ENCODE assay signal across 1 cellular context in genomic region chr19:1856345-1856697, GRCh38.
TF ChIP-seq lines count a peak whose summit lies in the region.

No MANE protein-coding gene starts in this region.

TF ChIP-seq in GM23338, 12 proteins besides CTCF, POLR2A, EP300 and RAD21 (continued from another document):
- TF ChIP-seq ZNF462 (CRISPR knock-in tag; IDR thresholded peaks at IDR 0.05): no peak
- TF ChIP-seq REST (IDR thresholded peaks at IDR 0.05; ENCODE audit: unreplicated experiment): no peak
- no peak for TF ChIP-seq CREB1 (CRISPR knock-in tag; IDR thresholded peaks at IDR 0.05; ENCODE audit: low read depth)
- TF ChIP-seq POLR2AphosphoS5 (IDR thresholded peaks at IDR 0.05; ENCODE audit: low read depth): no peak
- TF ChIP-seq EZH2phosphoT487 (IDR thresholded peaks at IDR 0.05; ENCODE audit: unreplicated experiment): no peak
- TF ChIP-seq STAT1 (IDR thresholded peaks at IDR 0.05; ENCODE audit: unreplicated experiment): no peak
- TF ChIP-seq ETS1 (IDR thresholded peaks at IDR 0.05): no peak
